8 cellular contexts compared by ENCODE assay signal in genomic region chr10:97179731-97180366, GRCh38. TPM values are rescaled to one million over a fixed set of nuclear protein-coding genes. Genes with fewer than 3 reads are reported as not detected.
DNase-seq lines count a peak whose midpoint lies in the region; ATAC-seq and TF ChIP-seq lines count a peak whose summit lies in the region.
"Had no signal": no experiment of that assay in that cellular context is flagged by ENCODE, and none has a peak within 500 bp of the region (broad histone marks: within the 10 kb centered on the region; RNA-seq: fewer than 3 reads in every experiment).

No MANE protein-coding gene starts in this region.

- no peaks in the 10 kb centered on the region for H3K4me1 ChIP-seq in HEK293 (ENCODE audit: control insufficient read depth, insufficient read depth, low read length)

- no peak overlapping the region for H3K4me3 Mint-ChIP-seq in T-cell
- H3K4me3 Mint-ChIP-seq in stimulated activated memory B cell treated with anti-CD40 and anti-IgM and Interleukin-4, amounts not matched to agents 10 μg/mL and 1 μg/mL and 100 μg/mL, for 72 hours: no peak overlapping the region

- H3K9me3 ChIP-seq in HEK293 (ENCODE audit: control insufficient read depth, insufficient read depth, low read depth, low read length): no peaks in the 10 kb centered on the region

- H3K4me3 ChIP-seq in HEK293 (ENCODE audit: low read depth, low read length): no peak overlapping the region

- no peaks in the 10 kb centered on the region for H3K36me3 ChIP-seq in HEK293 (ENCODE audit: control insufficient read depth in 2 of 2, insufficient read depth in 1 of 2, low read length in 2 of 2)

- TF ChIP-seq CTCF in HEK293 (tag by site-specific recombination; IDR thresholded peaks at IDR 0.05): no peak

- H3K27ac Mint-ChIP-seq in T-cell: no peak overlapping the region
- H3K27ac Mint-ChIP-seq in stimulated activated memory B cell treated with anti-CD40 and anti-IgM and Interleukin-4, amounts not matched to agents 10 μg/mL and 1 μg/mL and 100 μg/mL, for 72 hours: no peak overlapping the region

- POLR2A ChIA-PET in HEK293 (lab: Yijun Ruan, JAX) (no interaction called here), T-cell (lab: Charles Lee) (no interaction called here)

- peak; percentile 13 for ATAC-seq in sciatic nerve
- no peak for ATAC-seq in T-cell (replicated peaks in 1 of 4)
- no peak for ATAC-seq in GM19397 (IDR thresholded peaks at IDR 0.05; ENCODE audit: unreplicated experiment)
- no peak for ATAC-seq in stimulated activated memory B cell treated with anti-CD40 and anti-IgM and Interleukin-4, amounts not matched to agents 10 μg/mL and 1 μg/mL and 100 μg/mL, for 72 hours
- ATAC-seq: left lobe of liver had no signal

- H3K27me3 Mint-ChIP-seq in T-cell: peaks cover 42 to 52% of the 10 kb centered on the region in 2 donors
- peaks cover 43% of the 10 kb centered on the region for H3K27me3 Mint-ChIP-seq in stimulated activated memory B cell treated with anti-CD40 and anti-IgM and Interleukin-4, amounts not matched to agents 10 μg/mL and 1 μg/mL and 100 μg/mL, for 72 hours

- CTCF ChIA-PET in HEK293 (lab: Yijun Ruan, JAX): interaction anchor here (1.4 kb wide), 1 partner anchor 107 kb away, joined by 3 read pairs; no protein-coding TSS in a partner anchor
- CTCF ChIA-PET in T-cell (lab: Charles Lee): interaction anchor here in 1 of 2 donors (1.3 kb wide), 1 partner anchor 107 kb away, joined by 5 read pairs; no protein-coding TSS in a partner anchor

- no peaks in the 10 kb centered on the region for H3K36me3 Mint-ChIP-seq in T-cell
- no peaks in the 10 kb centered on the region for H3K36me3 Mint-ChIP-seq in stimulated activated memory B cell treated with anti-CD40 and anti-IgM and Interleukin-4, amounts not matched to agents 10 μg/mL and 1 μg/mL and 100 μg/mL, for 72 hours

- intact Hi-C loops in sciatic nerve (cut with DNase I): no loop called here

- DNase-seq in NCI-H82 treated with DMSO at 0.1 percent for 48 hours (lab: John Stamatoyannopoulos, UW; ENCODE audit: unreplicated experiment): peak; percentile 95
- DNase-seq in germinal center (ENCODE audit: low spot score): peak; percentile 31
- no peak for DNase-seq in sciatic nerve (ENCODE audit: low spot score)
- DNase-seq in T-cell: no peak

- no peak overlapping the region for H3K27ac ChIP-seq in HEK293 (ENCODE audit: extremely low read depth, low read depth, low read length)

- H3K9me3 Mint-ChIP-seq in T-cell: no peaks in the 10 kb centered on the region
- H3K9me3 Mint-ChIP-seq in stimulated activated memory B cell treated with anti-CD40 and anti-IgM and Interleukin-4, amounts not matched to agents 10 μg/mL and 1 μg/mL and 100 μg/mL, for 72 hours: no peaks in the 10 kb centered on the region

- H3K4me1 Mint-ChIP-seq in T-cell: peaks cover 3 to 7% (median 3%) of the 10 kb centered on the region in 3 donors
- peaks cover 2% of the 10 kb centered on the region for H3K4me1 Mint-ChIP-seq in stimulated activated memory B cell treated with anti-CD40 and anti-IgM and Interleukin-4, amounts not matched to agents 10 μg/mL and 1 μg/mL and 100 μg/mL, for 72 hours

TF ChIP-seq in HEK293, 187 proteins besides CTCF, POLR2A, EP300 and RAD21:
- TF ChIP-seq SP7 (tag by site-specific recombination; IDR thresholded peaks at IDR 0.05) (0 out of 2 replicates have a peak, but pooled peaks have one; percentile 16), ZBTB6 (tag by site-specific recombination; IDR thresholded peaks at IDR 0.05) (no peak), ZNF148 (tag by site-specific recombination; IDR thresholded peaks at IDR 0.05; ENCODE audit: borderline replicate concordance) (no peak)

RNA-seq across cellular contexts. Expression of gene SLIT1, which starts 5.9 kb away (rescaled TPM):
- total RNA-seq in sciatic nerve (3.1 TPM), T-cell (under 1 TPM; 0.29 to 0.56 (median 0.49) TPM)

Comparison
In these comparisons a context has a peak if more than half of its experiments do, and no peak if none do; other contexts are left out.
1. DNase-seq: peak in NCI-H82 treated with DMSO at 0.1 percent for 48 hours (single experiment) and germinal center (single experiment); none in sciatic nerve (single experiment) and T-cell (0 of 34).